26 cellular contexts compared by ENCODE assay signal in the genomic region with DNA sequence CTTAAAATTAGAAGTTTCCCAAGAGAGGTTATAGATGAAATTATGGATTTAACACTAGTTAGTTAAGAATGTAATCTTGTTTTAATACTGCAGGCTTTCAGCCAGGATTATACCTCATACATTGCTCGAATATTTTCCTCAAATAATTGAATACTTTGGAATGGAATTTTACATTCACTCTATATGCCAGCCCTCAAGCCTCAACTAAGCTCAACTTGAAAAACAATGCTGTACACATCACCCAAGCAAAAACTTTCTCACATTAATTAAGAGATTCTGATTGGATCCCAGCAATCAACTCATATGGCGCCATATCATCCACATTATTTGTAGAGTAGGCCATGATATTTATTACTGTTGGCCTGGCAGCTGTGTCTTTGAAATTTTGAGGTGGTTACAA.
"Had no signal": no experiment of that assay in that cellular context is flagged by ENCODE, and none has a peak within 500 bp of the region (broad histone marks: within the 10 kb centered on the region; RNA-seq: fewer than 3 reads in every experiment).

No MANE protein-coding gene starts in this region.

- H3K9me3 ChIP-seq: adrenal gland, body of pancreas, Peyer's patch had no signal

- H3K4me3 ChIP-seq: adrenal gland, body of pancreas, Peyer's patch had no signal

- DNase-seq: activated CD4-positive, alpha-beta T cell treated with anti-CD3 and anti-CD28 coated beads, Interleukin-2, amount 10 ng/mL, durations not matched to agents 24 days and 14 days; activated CD4-positive, alpha-beta T cell treated with anti-CD3 and anti-CD28 coated beads, Interleukin-2, amount 50 U/mL, for 4 hours; activated CD8-positive, alpha-beta T cell treated with anti-CD3 and anti-CD28 coated beads, Interleukin-2, amount 10 ng/mL, durations not matched to agents 7 days and 5 days; activated gamma-delta T cell; activated naive CD4-positive, alpha-beta T cell treated with anti-CD3 and anti-CD28 coated beads for 36 hours; activated T-cell treated with anti-CD3 and anti-CD28 coated beads, Interleukin-2, amount 50 U/mL, for 24 hours; adrenal gland; body of pancreas; central memory CD4-positive, alpha-beta T cell; NCI-H1092 treated with DMSO at 0.1 percent for 48 hours; NCI-H1417; NCI-H146; NCI-H187; NCI-H2029 treated with DMSO at 0.1 percent for 48 hours; NCI-H2107; NCI-H2171; NCI-H510A; NCI-H526; NCI-H748 treated with DMSO at 0.1 percent for 48 hours; NK-92 treated with Interleukin-12 subunit alpha and Interleukin-12 subunit beta, amount 100 ng/mL, for 24 hours; PC-3; Peyer's patch; RPMI8226; SHP77 treated with DMSO at 0.1 percent for 48 hours; T1000 had no signal

- H3K4me1 ChIP-seq: adrenal gland, body of pancreas, Peyer's patch had no signal

- H3K27ac ChIP-seq: adrenal gland, body of pancreas, Peyer's patch had no signal

- H3K36me3 ChIP-seq: adrenal gland, Peyer's patch had no signal

- H3K27me3 ChIP-seq: adrenal gland, body of pancreas, Peyer's patch had no signal

- ATAC-seq: activated CD8-positive, alpha-beta T cell treated with anti-CD3 and anti-CD28 coated beads, Interleukin-2, amount 10 ng/mL, durations not matched to agents 7 days and 5 days; activated naive CD4-positive, alpha-beta T cell treated with anti-CD3 and anti-CD28 coated beads, Interleukin-2, amount 50 U/mL, for 72 hours; body of pancreas; PC-3 had no signal
